ENCODE assay signal across 8 cellular contexts in the genomic region with DNA sequence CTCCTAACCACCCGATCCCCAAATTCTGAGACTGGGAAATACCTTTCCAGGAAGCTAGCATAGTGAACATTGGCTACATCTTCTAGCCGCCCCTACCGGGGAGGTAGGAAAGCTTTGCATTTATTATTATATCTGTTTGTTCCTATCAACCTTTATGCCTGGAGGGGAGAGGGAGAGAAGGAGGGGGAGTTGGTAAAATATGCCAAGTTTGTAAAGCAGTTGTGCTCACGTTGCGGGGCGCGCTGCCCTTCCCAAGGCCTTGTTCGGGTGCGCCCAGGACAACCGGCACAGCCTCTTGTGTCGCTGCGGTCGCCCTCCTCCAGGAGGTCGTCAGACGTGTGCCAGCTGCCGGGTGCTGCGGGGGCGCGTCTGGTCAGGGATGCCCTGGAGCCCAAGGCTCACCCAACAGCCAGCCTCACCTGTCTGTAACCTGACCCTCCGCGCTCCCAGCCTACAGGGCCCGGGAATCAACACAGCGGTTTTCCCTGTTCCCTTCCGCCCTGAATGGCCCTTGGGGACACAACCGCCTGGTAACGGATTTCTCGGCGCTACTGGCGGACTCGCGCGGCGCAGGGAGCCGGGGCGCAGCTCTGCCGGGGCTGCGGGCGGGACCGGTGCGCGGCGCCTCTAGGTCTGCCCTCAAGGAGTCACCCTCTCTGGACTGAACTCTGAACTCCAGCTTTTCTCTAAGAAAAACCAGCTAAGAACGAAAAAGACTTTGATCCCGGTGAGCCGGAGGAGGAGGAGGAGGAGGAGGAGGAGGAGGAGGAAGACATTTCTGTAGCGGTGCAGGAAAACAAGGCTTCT. TPM values are rescaled to one million over a fixed set of nuclear protein-coding genes. Genes with fewer than 3 reads are reported as not detected.
DNase-seq lines count a peak whose midpoint lies in the region; ATAC-seq, FAIRE-seq and TF ChIP-seq lines count a peak whose summit lies in the region.

No MANE protein-coding gene starts in this region.

- H3K27ac ChIP-seq in coronary artery = no peak overlapping the region

- peaks cover 97% of the 10 kb centered on the region for H3K27me3 Mint-ChIP-seq in nephron progenitor cell (ENCODE audit: low read depth, poor library complexity)

- peak overlapping the region; percentile 9 for H3K4me3 ChIP-seq in coronary artery

- no peaks in the 10 kb centered on the region for H3K9me3 Mint-ChIP-seq in nephron progenitor cell

- no peak overlapping the region for H3K27ac Mint-ChIP-seq in nephron progenitor cell

- no peak for TF ChIP-seq CTCF in coronary artery (IDR thresholded peaks at IDR 0.05)
- no peak for TF ChIP-seq CTCF in nephron progenitor cell (IDR thresholded peaks at IDR 0.05)

- no peak for FAIRE-seq in RCC 7860 (lab: Jason Lieb, UNC)

- DNase-seq in Daoy (ENCODE audit: low read depth) (peak; percentile 15), NCI-H2081 (lab: John Stamatoyannopoulos, UW) (peak; percentile 76 to 86), coronary artery (ENCODE audit: low spot score) (no peak), nephron progenitor cell (peak; percentile 60), RCC 7860 (ENCODE audit: low spot score) (no peak), cerebellar nuclear complex (lab: John Stamatoyannopoulos, UW) (no peak)

- peaks cover 15% of the 10 kb centered on the region for H3K4me1 Mint-ChIP-seq in nephron progenitor cell

- H3K36me3 Mint-ChIP-seq in nephron progenitor cell (ENCODE audit: low read depth) = no peaks in the 10 kb centered on the region

- peak overlapping the region; percentile 79 for H3K4me3 Mint-ChIP-seq in nephron progenitor cell

- ATAC-seq in GM19397 (IDR thresholded peaks at IDR 0.05; ENCODE audit: unreplicated experiment) (no peak), GM21515 (IDR thresholded peaks at IDR 0.05; ENCODE audit: unreplicated experiment) (no peak)

RNA-seq across cellular contexts. Expression of a gene that starts 1.1 kb away (rescaled TPM):
- total RNA-seq in Daoy (2014; rRNA removed; shearing (Covaris generic)) = 0.91 and 1.0 TPM in 2 replicates

Comparison
In these comparisons a context has a peak if more than half of its experiments do, and no peak if none do; other contexts are left out.
1. DNase-seq: peak in Daoy (single experiment), NCI-H2081 (2 of 2) and nephron progenitor cell (single experiment); none in coronary artery (single experiment), RCC 7860 (single experiment) and cerebellar nuclear complex (0 of 2).